16 cellular contexts compared by ENCODE assay signal in the genomic region with DNA sequence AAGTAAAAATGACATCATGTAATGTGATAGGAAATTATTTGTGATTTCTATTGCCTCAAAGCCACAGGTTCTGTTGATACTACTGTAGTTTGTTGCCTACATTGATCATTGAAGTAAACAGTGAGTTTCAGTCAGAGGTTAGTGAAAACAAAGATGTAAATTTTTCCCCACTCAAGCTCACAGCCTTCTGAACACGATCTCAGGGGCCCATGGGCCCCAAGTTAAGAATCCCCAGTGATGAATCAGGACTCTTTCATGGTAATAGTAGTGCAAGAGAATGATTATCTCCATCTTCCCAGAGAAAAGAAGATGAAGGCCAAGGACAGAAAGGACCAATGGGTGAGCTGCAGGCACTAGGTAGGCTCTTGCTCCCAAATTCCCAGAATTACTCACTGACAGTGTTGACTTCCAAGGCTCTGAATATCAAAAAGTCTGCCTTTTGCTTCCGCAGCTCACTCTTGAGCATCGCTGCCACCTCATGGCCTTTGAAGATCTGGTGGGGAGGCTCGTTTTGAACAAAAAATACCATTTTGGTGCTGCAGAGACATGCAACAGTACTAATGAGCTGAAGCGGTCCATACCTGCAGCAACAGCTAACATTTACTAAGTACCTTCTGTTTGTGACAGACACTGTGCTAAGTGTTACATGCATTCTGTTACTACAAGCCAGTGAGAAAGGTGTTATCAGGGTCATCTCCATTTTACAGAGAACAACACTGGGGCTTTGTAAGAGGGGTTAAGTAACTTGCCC.
DNase-seq lines count a peak whose midpoint lies in the region; ATAC-seq and TF ChIP-seq lines count a peak whose summit lies in the region.
"Had no signal": no experiment of that assay in that cellular context is flagged by ENCODE, and none has a peak within 500 bp of the region (broad histone marks: within the 10 kb centered on the region; RNA-seq: fewer than 3 reads in every experiment).

No MANE protein-coding gene starts in this region.

- H3K4me3 ChIP-seq in GM23248 (no peak overlapping the region), hepatocyte (no peak overlapping the region)
- H3K4me3 ChIP-seq: testis had no signal

- ATAC-seq in T-cell (replicated peaks in 1 of 4) (peak in 2 of 4 experiments; percentile 32 to 58), HG03460 (IDR thresholded peaks at IDR 0.05; ENCODE audit: unreplicated experiment) (no peak), HG03108 (IDR thresholded peaks at IDR 0.05; ENCODE audit: unreplicated experiment) (no peak)

- H3K27me3 ChIP-seq in GM23248 (replicated peaks; ENCODE audit: insufficient read depth) (no peaks in the 10 kb centered on the region), hepatocyte (no peaks in the 10 kb centered on the region)
- H3K27me3 ChIP-seq: testis had no signal

- in situ Hi-C loops in GM23248 (cut with MboI), result no loop called here

- H3K27ac ChIP-seq in GM23248, result no peak overlapping the region
- H3K27ac ChIP-seq in hepatocyte, result no peak overlapping the region
- H3K27ac ChIP-seq: KMS-11, testis had no signal

- H3K4me1 ChIP-seq in GM23248 (ENCODE audit: insufficient read depth) (peaks cover 14% of the 10 kb centered on the region), hepatocyte (ENCODE audit: insufficient read depth) (peaks cover 4% of the 10 kb centered on the region)
- H3K4me1 ChIP-seq: testis had no signal

- H2AFZ ChIP-seq in GM23248, result no peak overlapping the region
- H2AFZ ChIP-seq in hepatocyte, result no peak overlapping the region

- CTCF ChIA-PET in T-cell (lab: Charles Lee), result interaction anchor here (0.5 to 1.5 kb wide), 6 partner anchors 8 to 630 kb away, joined by 3 to 5 read pairs (median 3); no protein-coding TSS in a partner anchor

- DNase-seq in DMS53 (lab: John Stamatoyannopoulos, UW) (peak; percentile 44), DMS53 treated with DMSO at 0.1 percent for 48 hours (lab: John Stamatoyannopoulos, UW; ENCODE audit: unreplicated experiment) (no peak), GM23248 (peak; percentile 37), T-cell (no peak), hepatocyte (ENCODE audit: low spot score) (no peak), cerebellum (ENCODE audit: low spot score) (no peak)
- DNase-seq: activated B cell treated with CpG ODN at 0.5 μM for 24 hours, cerebellar nuclear complex, DMS79 treated with DMSO at 0.1 percent for 48 hours, GOT3, NCI-H2171 treated with DMSO at 0.1 percent for 48 hours, RPMI8226, testis had no signal

- H4K20me1 ChIP-seq in GM23248 (ENCODE audit: insufficient read depth) (no peaks in the 10 kb centered on the region), hepatocyte (ENCODE audit: insufficient read depth, poor library complexity, severe bottlenecking) (no peaks in the 10 kb centered on the region)

- peak overlapping the region; percentile 48 to 73 for H3K27ac Mint-ChIP-seq in T-cell
- H3K27ac Mint-ChIP-seq: activated B cell treated with CpG ODN at 0.5 μM for 24 hours had no signal

- no peak overlapping the region for H3K9ac ChIP-seq in GM23248
- H3K9ac ChIP-seq: KMS-11 had no signal

- H3K36me3 ChIP-seq in GM23248 (ENCODE audit: low read depth) (peaks cover 3% of the 10 kb centered on the region; the same call in 1 of the 2 replicates), hepatocyte (replicated peaks; ENCODE audit: insufficient read depth, low read depth) (no peaks in the 10 kb centered on the region)

- no peaks in the 10 kb centered on the region for H3K9me3 Mint-ChIP-seq in T-cell
- H3K9me3 Mint-ChIP-seq: activated B cell treated with CpG ODN at 0.5 μM for 24 hours had no signal

- TF ChIP-seq CTCF in hepatocyte (IDR thresholded peaks at IDR 0.05; ENCODE audit: poor library complexity), result peak; percentile 24

- H3F3A ChIP-seq in GM23248 (ENCODE audit: insufficient read depth), result peaks cover 13% of the 10 kb centered on the region

- no peak overlapping the region for H3K4me3 Mint-ChIP-seq in T-cell
- H3K4me3 Mint-ChIP-seq: activated B cell treated with CpG ODN at 0.5 μM for 24 hours had no signal

- H3K9me2 ChIP-seq in GM23248 (ENCODE audit: insufficient read depth) (no peaks in the 10 kb centered on the region), hepatocyte (replicated peaks; ENCODE audit: insufficient read depth) (no peaks in the 10 kb centered on the region)

- peaks cover 43% of the 10 kb centered on the region for H3K36me3 Mint-ChIP-seq in T-cell

- H3K4me1 Mint-ChIP-seq in T-cell, result peaks cover 12 to 19% (median 16%) of the 10 kb centered on the region in 3 donors
- H3K4me1 Mint-ChIP-seq: activated B cell treated with CpG ODN at 0.5 μM for 24 hours had no signal

- no peaks in the 10 kb centered on the region for H3K79me2 ChIP-seq in GM23248 (ENCODE audit: insufficient read depth)
- H3K79me2 ChIP-seq in hepatocyte, result no peaks in the 10 kb centered on the region

- H3K9me3 ChIP-seq in GM23248 (ENCODE audit: low read depth) (no peaks in the 10 kb centered on the region), hepatocyte (ENCODE audit: low read depth) (no peaks in the 10 kb centered on the region)
- H3K9me3 ChIP-seq: testis had no signal

- H3K4me2 ChIP-seq in GM23248 (ENCODE audit: unreplicated experiment) (no peak overlapping the region), hepatocyte (no peak overlapping the region)
- H3K4me2 ChIP-seq: KMS-11 had no signal

- H3K27me3 Mint-ChIP-seq in T-cell, result no peaks in the 10 kb centered on the region
- H3K27me3 Mint-ChIP-seq: activated B cell treated with CpG ODN at 0.5 μM for 24 hours had no signal

- POLR2A ChIA-PET in T-cell (lab: Charles Lee), result no interaction called here

- 81% methylated on average over 5 of the region's 5 CpGs for WGBS in GM23248 (ENCODE audit: low coverage in 1 of 2, low lambda C conversion rate in 2 of 2, missing lambda C conversion rate in 2 of 2), 2 experiments
- WGBS in hepatocyte (ENCODE audit: low lambda C conversion rate, missing lambda C conversion rate), result 81% methylated on average over 5 of the region's 5 CpGs

Comparison
In these comparisons a context has a peak if more than half of its experiments do, and no peak if none do; other contexts are left out.
1. DNase-seq: peak in DMS53 (single experiment) and GM23248 (single experiment); none in DMS53 treated with DMSO at 0.1 percent for 48 hours (single experiment), T-cell (0 of 34), hepatocyte (single experiment) and cerebellum (single experiment).